28 cellular contexts compared by ENCODE assay signal in the genomic region with DNA sequence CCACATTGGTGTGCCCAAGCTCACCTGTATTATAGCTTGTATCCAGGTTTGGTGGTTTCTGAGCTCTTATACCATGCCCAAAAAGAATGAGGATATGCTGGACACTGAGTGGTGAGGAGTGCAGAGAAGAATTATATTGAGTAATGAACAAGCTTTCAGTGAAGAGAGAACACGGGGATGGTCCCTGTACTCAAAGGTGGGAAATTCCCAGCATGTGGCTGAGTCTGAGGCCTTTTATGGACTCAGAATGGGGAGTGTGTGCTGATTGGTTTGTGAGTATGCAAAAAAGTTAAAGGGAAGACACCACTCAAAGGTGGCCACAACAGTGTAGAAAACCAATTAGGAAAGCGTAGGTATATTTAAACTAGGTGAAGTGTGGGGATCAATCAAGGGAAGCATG.
"Had no signal": no experiment of that assay in that cellular context is flagged by ENCODE, and none has a peak within 500 bp of the region (broad histone marks: within the 10 kb centered on the region; RNA-seq: fewer than 3 reads in every experiment).

No MANE protein-coding gene starts in this region.

- H3K36me3 Mint-ChIP-seq: activated CD8-positive, alpha-beta memory T cell treated with anti-CD3 and anti-CD28 coated beads, Interleukin-2, amount 10 ng/mL, durations not matched to agents 7 days and 5 days; activated naive CD4-positive, alpha-beta T cell treated with anti-CD3 and anti-CD28 coated beads, Interleukin-2, amount 10 ng/mL, durations not matched to agents 7 days and 5 days; activated naive CD4-positive, alpha-beta T cell treated with anti-CD3 and anti-CD28 coated beads, Interleukin-2, amount 50 U/mL, for 72 hours; activated naive CD8-positive, alpha-beta T cell treated with anti-CD3 and anti-CD28 coated beads, Interleukin-2, amount 10 ng/mL, durations not matched to agents 7 days and 5 days; brain had no signal

- H3K27me3 ChIP-seq: ascending aorta, dorsolateral prefrontal cortex, gastrocnemius medialis, heart right ventricle had no signal

- H3K4me3 Mint-ChIP-seq: activated CD8-positive, alpha-beta memory T cell treated with anti-CD3 and anti-CD28 coated beads, Interleukin-2, amount 10 ng/mL, durations not matched to agents 7 days and 5 days; activated CD8-positive, alpha-beta T cell treated with anti-CD3 and anti-CD28 coated beads, Interleukin-2, amount 10 ng/mL, durations not matched to agents 7 days and 5 days; activated naive CD4-positive, alpha-beta T cell treated with anti-CD3 and anti-CD28 coated beads, Interleukin-2, amount 10 ng/mL, durations not matched to agents 7 days and 5 days; activated naive CD8-positive, alpha-beta T cell treated with anti-CD3 and anti-CD28 coated beads, Interleukin-2, amount 10 ng/mL, durations not matched to agents 7 days and 5 days; brain; central memory CD8-positive, alpha-beta T cell; dendritic cell treated with granulocyte-macrophage colony-stimulating factor and Interleukin-4, amounts not matched to agents 40 ng/mL and 50 ng/mL, for 4 days; endodermal cell had no signal

- H3K9me3 ChIP-seq: ascending aorta, gastrocnemius medialis had no signal

- H3K36me3 ChIP-seq: ascending aorta, gastrocnemius medialis, heart right ventricle had no signal

- H3K4me1 Mint-ChIP-seq: activated CD8-positive, alpha-beta memory T cell treated with anti-CD3 and anti-CD28 coated beads, Interleukin-2, amount 10 ng/mL, durations not matched to agents 7 days and 5 days; activated naive CD4-positive, alpha-beta T cell treated with anti-CD3 and anti-CD28 coated beads, Interleukin-2, amount 10 ng/mL, durations not matched to agents 7 days and 5 days; activated naive CD8-positive, alpha-beta T cell treated with anti-CD3 and anti-CD28 coated beads, Interleukin-2, amount 10 ng/mL, durations not matched to agents 7 days and 5 days; brain; central memory CD8-positive, alpha-beta T cell; endodermal cell had no signal

- H3K4me3 ChIP-seq: ascending aorta, coronary artery, dorsolateral prefrontal cortex, gastrocnemius medialis, heart right ventricle had no signal

- H3K27ac Mint-ChIP-seq: activated CD8-positive, alpha-beta memory T cell treated with anti-CD3 and anti-CD28 coated beads, Interleukin-2, amount 10 ng/mL, durations not matched to agents 7 days and 5 days; activated CD8-positive, alpha-beta T cell treated with anti-CD3 and anti-CD28 coated beads, Interleukin-2, amount 10 ng/mL, durations not matched to agents 7 days and 5 days; activated naive CD4-positive, alpha-beta T cell treated with anti-CD3 and anti-CD28 coated beads, Interleukin-2, amount 10 ng/mL, durations not matched to agents 7 days and 5 days; activated naive CD4-positive, alpha-beta T cell treated with anti-CD3 and anti-CD28 coated beads, Interleukin-2, amount 50 U/mL, for 72 hours; activated naive CD8-positive, alpha-beta T cell treated with anti-CD3 and anti-CD28 coated beads, Interleukin-2, amount 10 ng/mL, durations not matched to agents 7 days and 5 days; brain; dendritic cell treated with granulocyte-macrophage colony-stimulating factor and Interleukin-4, amounts not matched to agents 40 ng/mL and 50 ng/mL, for 4 days; endodermal cell had no signal

- DNase-seq: activated CD4-positive, alpha-beta T cell treated with anti-CD3 and anti-CD28 coated beads for 1 hour; activated CD4-positive, alpha-beta T cell treated with anti-CD3 and anti-CD28 coated beads for 4 hours; activated CD4-positive, alpha-beta T cell treated with anti-CD3 and anti-CD28 coated beads, Interleukin-2, amount 50 U/mL, for 1 hour; activated CD4-positive, alpha-beta T cell treated with anti-CD3 and anti-CD28 coated beads, Interleukin-2, amount 50 U/mL, for 48 hours; activated CD8-positive, alpha-beta memory T cell treated with anti-CD3 and anti-CD28 coated beads, Interleukin-2, amount 10 ng/mL, durations not matched to agents 7 days and 5 days; activated CD8-positive, alpha-beta memory T cell treated with anti-CD3 and anti-CD28 coated beads, Interleukin-2, amount 50 U/mL, for 4 hours; activated CD8-positive, alpha-beta T cell treated with anti-CD3 and anti-CD28 coated beads, Interleukin-2, amount 10 ng/mL, durations not matched to agents 7 days and 5 days; activated gamma-delta T cell; activated naive CD4-positive, alpha-beta T cell; activated naive CD4-positive, alpha-beta T cell treated with anti-CD3 and anti-CD28 coated beads, Interleukin-2, amount 10 ng/mL, durations not matched to agents 7 days and 5 days; activated naive CD8-positive, alpha-beta T cell treated with anti-CD3 and anti-CD28 coated beads, Interleukin-2, amount 10 ng/mL, durations not matched to agents 7 days and 5 days; activated T-cell treated with anti-CD3 and anti-CD28 coated beads, Interleukin-2, amount 50 U/mL, for 1 hour; activated T-cell treated with anti-CD3 and anti-CD28 coated beads, Interleukin-2, amount 50 U/mL, for 48 hours; dorsolateral prefrontal cortex; effector memory CD4-positive, alpha-beta T cell; endodermal cell; foreskin fibroblast; gastrocnemius medialis; heart right ventricle; T-helper 2 cell had no signal

- ATAC-seq: activated CD8-positive, alpha-beta memory T cell treated with anti-CD3 and anti-CD28 coated beads, Interleukin-2, amount 10 ng/mL, durations not matched to agents 7 days and 5 days; activated CD8-positive, alpha-beta T cell treated with anti-CD3 and anti-CD28 coated beads, Interleukin-2, amount 10 ng/mL, durations not matched to agents 7 days and 5 days; activated naive CD4-positive, alpha-beta T cell treated with anti-CD3 and anti-CD28 coated beads, Interleukin-2, amount 50 U/mL, for 72 hours; esophagus mucosa; gastrocnemius medialis; heart right ventricle had no signal

- H3K9me3 Mint-ChIP-seq: brain, endodermal cell had no signal

- H3K27ac ChIP-seq: ascending aorta, coronary artery, dorsolateral prefrontal cortex, gastrocnemius medialis, heart right ventricle had no signal

- FAIRE-seq: bronchial epithelial cell had no signal

- H3K27me3 Mint-ChIP-seq: activated CD8-positive, alpha-beta memory T cell treated with anti-CD3 and anti-CD28 coated beads, Interleukin-2, amount 10 ng/mL, durations not matched to agents 7 days and 5 days; activated naive CD4-positive, alpha-beta T cell treated with anti-CD3 and anti-CD28 coated beads, Interleukin-2, amount 10 ng/mL, durations not matched to agents 7 days and 5 days; activated naive CD8-positive, alpha-beta T cell treated with anti-CD3 and anti-CD28 coated beads, Interleukin-2, amount 10 ng/mL, durations not matched to agents 7 days and 5 days; central memory CD8-positive, alpha-beta T cell; dendritic cell treated with granulocyte-macrophage colony-stimulating factor and Interleukin-4, amounts not matched to agents 40 ng/mL and 50 ng/mL, for 4 days had no signal

- H3K4me1 ChIP-seq: ascending aorta, gastrocnemius medialis, heart right ventricle had no signal
